Comparison of ENCODE assay signal across 15 cellular contexts in the genomic region with DNA sequence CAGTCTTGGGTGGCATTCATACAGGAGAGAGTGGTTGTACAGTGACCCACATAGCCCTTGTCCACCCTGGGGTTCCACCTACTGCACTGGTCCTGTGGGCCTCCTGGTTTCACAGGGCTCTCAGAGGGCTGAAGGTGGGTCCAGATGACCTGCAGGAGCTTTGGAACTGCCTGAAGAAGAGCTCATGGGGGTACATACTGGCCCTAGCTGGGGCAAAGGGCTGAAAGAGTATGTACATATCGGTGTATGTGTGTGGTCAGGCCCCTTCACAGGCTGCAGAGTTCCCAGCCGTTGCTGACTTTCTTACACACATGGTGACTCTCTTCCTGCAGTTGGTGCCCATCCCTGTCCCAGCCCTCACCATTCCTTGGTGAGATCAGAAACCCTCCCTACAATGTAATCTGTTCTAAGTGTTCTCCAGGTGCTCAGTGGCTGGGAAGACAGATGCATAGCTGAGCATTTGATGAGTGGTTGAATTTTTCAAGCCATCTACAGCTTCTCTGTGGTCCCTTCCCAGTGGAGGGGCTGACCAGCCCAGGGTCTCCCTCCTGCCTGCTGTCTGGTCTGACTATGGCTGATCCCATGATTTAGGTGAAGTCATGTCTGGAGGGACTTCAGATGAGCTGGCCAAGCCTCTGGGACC. TPM values are rescaled to one million over a fixed set of nuclear protein-coding genes. Genes with fewer than 3 reads are reported as not detected.
DNase-seq lines count a peak whose midpoint lies in the region; ATAC-seq, FAIRE-seq and TF ChIP-seq lines count a peak whose summit lies in the region.
"Had no signal": no experiment of that assay in that cellular context is flagged by ENCODE, and none has a peak within 500 bp of the region (broad histone marks: within the 10 kb centered on the region; RNA-seq: fewer than 3 reads in every experiment).

No MANE protein-coding gene starts in this region.

- TF ChIP-seq EP300 in K562 (IDR thresholded peaks at IDR 0.05; ENCODE audit: low read length): no peak

- H3K27me3 ChIP-seq in right cardiac atrium (ENCODE audit: control insufficient read depth, insufficient read depth) (no peaks in the 10 kb centered on the region), K562 (ENCODE audit: control insufficient read depth in 2 of 2, insufficient read depth in 2 of 2, low read length in 2 of 2) (no peaks in the 10 kb centered on the region), upper lobe of right lung (no peaks in the 10 kb centered on the region), A673 (replicated peaks; ENCODE audit: insufficient read depth, low read depth, low read length, poor library complexity) (no peaks in the 10 kb centered on the region), GM23248 (replicated peaks; ENCODE audit: insufficient read depth) (no peaks in the 10 kb centered on the region)
- H3K27me3 ChIP-seq: BE2C had no signal

- peak overlapping the region; percentile 7 for H3K27ac ChIP-seq in right cardiac atrium (ENCODE audit: low read length)
- H3K27ac ChIP-seq in K562 (ENCODE audit: extremely low read depth, low read depth, low read length): peak overlapping the region; percentile 97
- H3K27ac ChIP-seq in upper lobe of right lung: peak overlapping the region; percentile 44
- H3K27ac ChIP-seq in A673 (ENCODE audit: low read depth, low read length, poor library complexity, severe bottlenecking): no peak overlapping the region
- no peak overlapping the region for H3K27ac ChIP-seq in GM23248
- H3K27ac ChIP-seq: SK-N-MC had no signal

- peak overlapping the region; percentile 56 for H3K4me3 Mint-ChIP-seq in neural crest cell

- no peak for TF ChIP-seq POLR2A in K562 (conservative IDR thresholded peaks at IDR 0.05)

- H3K79me2 ChIP-seq in K562 (ENCODE audit: control insufficient read depth, insufficient read depth, low read length) (peaks cover 28% of the 10 kb centered on the region), GM23248 (ENCODE audit: insufficient read depth) (peaks cover 21% of the 10 kb centered on the region)

- H3K36me3 ChIP-seq in K562 (ENCODE audit: control insufficient read depth, insufficient read depth, low read length): peaks cover 17% of the 10 kb centered on the region
- peaks cover 11% of the 10 kb centered on the region for H3K36me3 ChIP-seq in upper lobe of right lung
- H3K36me3 ChIP-seq in A673 (ENCODE audit: insufficient read depth, low read length, poor library complexity, severe bottlenecking): no peaks in the 10 kb centered on the region
- no peaks in the 10 kb centered on the region for H3K36me3 ChIP-seq in GM23248 (ENCODE audit: low read depth)

- no peaks in the 10 kb centered on the region for H3K9me2 ChIP-seq in GM23248 (ENCODE audit: insufficient read depth)

- CTCF ChIA-PET in K562 (lab: Yijun Ruan, JAX; ENCODE audit: low intra/inter-chr PET ratio): no interaction called here
- CTCF ChIA-PET in A673 (lab: Charles Lee): no interaction called here

- H3K4me3 ChIP-seq in right cardiac atrium (ENCODE audit: low read length) (no peak overlapping the region), K562 (no peak overlapping the region), upper lobe of right lung (no peak overlapping the region), A673 (ENCODE audit: low read depth, low read length, poor library complexity, severe bottlenecking) (no peak overlapping the region), GM23248 (no peak overlapping the region)
- H3K4me3 ChIP-seq: SK-N-MC had no signal

- ATAC-seq in right cardiac atrium: no peak
- no peak for ATAC-seq in Right ventricle myocardium inferior
- no peak for ATAC-seq in K562
- ATAC-seq in upper lobe of right lung: no peak

- H3K4me2 ChIP-seq in K562 (ENCODE audit: insufficient read depth, low read length) (no peak overlapping the region), GM23248 (ENCODE audit: unreplicated experiment) (no peak overlapping the region)

- WGBS in right cardiac atrium: 82% methylated on average over 2 of the region's 2 CpGs
- WGBS in K562 (ENCODE audit: insufficient coverage, low coverage, missing lambda C conversion rate): 59% methylated on average over 2 of the region's 2 CpGs
- WGBS in GM23248 (ENCODE audit: low coverage in 1 of 2, low lambda C conversion rate in 2 of 2, missing lambda C conversion rate in 2 of 2), 2 experiments: 85% methylated on average over 2 of the region's 2 CpGs

- H3K4me1 Mint-ChIP-seq in neural crest cell: peaks cover 30% of the 10 kb centered on the region

- H3K27ac Mint-ChIP-seq in neural crest cell (ENCODE audit: unreplicated experiment): no peak overlapping the region

- no peak for TF ChIP-seq CTCF in K562 (IDR thresholded peaks at IDR 0.05 in 2 of 3, conservative IDR thresholded peaks at IDR 0.05 in 1 of 3; ENCODE audit: insufficient read depth in 2 of 3, low read depth in 1 of 3, low read length in 3 of 3)
- no peak for TF ChIP-seq CTCF in neural crest cell (conservative IDR thresholded peaks at IDR 0.05)
- no peak for TF ChIP-seq CTCF in upper lobe of right lung (IDR thresholded peaks at IDR 0.05)
- TF ChIP-seq CTCF in A673 (conservative IDR thresholded peaks at IDR 0.05; ENCODE audit: low read depth, low read length): no peak

- TF ChIP-seq RAD21 in K562 (CRISPR knock-in tag; conservative IDR thresholded peaks at IDR 0.05 in 1 of 2, IDR thresholded peaks at IDR 0.05 in 1 of 2): no peak

- intact Hi-C loops in right cardiac atrium (cut with DNase I): no loop called here
- intact Hi-C loops in Right ventricle myocardium inferior (cut with DNase I): no loop called here
- intact Hi-C loops in K562 (cut with micrococcal nuclease): no loop called here
- intact Hi-C loops in upper lobe of right lung (cut with DNase I): loop anchor here (10.0 kb wide), 1 partner anchor 152 kb away; a partner anchor contains a TSS
- intact Hi-C loops in A673 (cut with micrococcal nuclease; ENCODE audit: unreplicated experiment): no loop called here

- in situ Hi-C loops in K562 (cut with MboI) (no loop called here), GM23248 (cut with MboI) (no loop called here)

- DNase-seq in right cardiac atrium: no peak
- DNase-seq in Right ventricle myocardium inferior (ENCODE audit: missing footprints): no peak
- no peak for DNase-seq in K562 (ENCODE audit: extremely low read depth in 1 of 4, low spot score in 3 of 4)
- DNase-seq in neural crest cell (ENCODE audit: low read depth, low spot score): no peak
- DNase-seq in upper lobe of right lung: no peak
- DNase-seq in DMS79 treated with DMSO at 0.1 percent for 48 hours (lab: John Stamatoyannopoulos, UW): no peak
- DNase-seq in A673 (ENCODE audit: low spot score): no peak
- DNase-seq in GM23248: no peak
- DNase-seq: activated CD4-positive, CD25-positive, alpha-beta regulatory T cell treated with anti-CD3 and anti-CD28 coated beads, Interleukin-2, amount 50 U/mL, for 72 hours; aorta; BE2C; H9; IMR-90; NCI-H1694 had no signal

- POLR2A ChIA-PET in K562 (lab: Yijun Ruan, JAX) (interaction anchor here (0.6 to 0.8 kb wide), 3 partner anchors 15 to 18 kb away, joined by 3 to 4 read pairs (median 3); no protein-coding TSS in a partner anchor), A673 (lab: Charles Lee; ENCODE audit: low non-redundant PET) (no interaction called here)

- peak overlapping the region; percentile 15 to 97; a peak in 2 of 4 replicates for H3K9ac ChIP-seq in K562 (ENCODE audit: insufficient read depth in 1 of 2, low read depth in 2 of 2, low read length in 2 of 2)
- H3K9ac ChIP-seq in GM23248: no peak overlapping the region

- peaks cover 5% of the 10 kb centered on the region for H3K36me3 Mint-ChIP-seq in neural crest cell (ENCODE audit: low read depth)

- no peaks in the 10 kb centered on the region for H4K20me1 ChIP-seq in K562 (replicated peaks; ENCODE audit: control insufficient read depth, insufficient read depth, low read length)
- no peaks in the 10 kb centered on the region for H4K20me1 ChIP-seq in GM23248 (ENCODE audit: insufficient read depth)

- BruUV-seq in K562 (replicated peaks; lab: Mats Ljungman, UMichigan) (no TSS peak), A673 (replicated peaks; lab: Mats Ljungman, UMichigan) (no TSS peak)

- H3K27me3 Mint-ChIP-seq in neural crest cell (ENCODE audit: low read depth): no peaks in the 10 kb centered on the region

- peaks cover 15% of the 10 kb centered on the region for H3K4me1 ChIP-seq in right cardiac atrium (ENCODE audit: control insufficient read depth, insufficient read depth, low read length)
- peaks cover 59 to 62% of the 10 kb centered on the region in 2 experiments for H3K4me1 ChIP-seq in K562 (replicated peaks in 1 of 2; ENCODE audit: control insufficient read depth in 2 of 2, insufficient read depth in 2 of 2, low read length in 2 of 2)
- H3K4me1 ChIP-seq in upper lobe of right lung: peaks cover 74% of the 10 kb centered on the region
- peaks cover 8% of the 10 kb centered on the region for H3K4me1 ChIP-seq in A673 (ENCODE audit: insufficient read depth, low read length, poor library complexity, severe bottlenecking)
- H3K4me1 ChIP-seq in GM23248 (ENCODE audit: insufficient read depth): peaks cover 16% of the 10 kb centered on the region

- H2AFZ ChIP-seq in K562 (ENCODE audit: low read depth, low read length) (no peak overlapping the region), GM23248 (no peak overlapping the region)

- H3F3A ChIP-seq in GM23248 (ENCODE audit: insufficient read depth): peaks cover 20% of the 10 kb centered on the region

- H3K9me3 ChIP-seq in right cardiac atrium (ENCODE audit: control insufficient read depth, low read length) (no peaks in the 10 kb centered on the region), K562 (replicated peaks; ENCODE audit: control insufficient read depth, insufficient read depth, low read depth, low read length) (no peaks in the 10 kb centered on the region), upper lobe of right lung (no peaks in the 10 kb centered on the region), A673 (ENCODE audit: low read depth, low read length, poor library complexity, severe bottlenecking) (no peaks in the 10 kb centered on the region), GM23248 (ENCODE audit: low read depth) (no peaks in the 10 kb centered on the region)
- H3K9me3 ChIP-seq: BE2C had no signal

- H3K9me1 ChIP-seq in K562 (ENCODE audit: control insufficient read depth, insufficient read depth, low read length): peaks cover 2% of the 10 kb centered on the region

- no peaks in the 10 kb centered on the region for H3K9me3 Mint-ChIP-seq in neural crest cell

- FAIRE-seq in K562 (lab: Jason Lieb, UNC): no peak

RNA-seq across cellular contexts. Expression of a gene that starts 2.5 kb away (rescaled TPM):
- total RNA-seq in right cardiac atrium (10 to 100 TPM; 28.7 to 34.7 (median 33.6) TPM), Right ventricle myocardium inferior (23.7 TPM), K562 (2014; rRNA removed) (58.1 and 61.4 TPM in 2 replicates), K562 (2014; rRNA removed; fragmentation: Illumina TruSeq; extraction: Trizol) (56.9 and 65.9 TPM in 2 replicates), K562 (2015; rRNA removed; fragmentation: Illumina TruSeq; extraction: Trizol) (56.8 and 59.4 TPM in 2 replicates), K562 (2021) (86.7 and 98.4 TPM in 2 replicates), neural crest cell (64.9 and 71.7 TPM in 2 replicates), upper lobe of right lung (74.5 TPM), A673 (2021) (53.7 and 56.0 TPM in 2 replicates)
- polyA plus RNA-seq in right cardiac atrium (8.1 TPM), K562 (2011; rRNA removed) (70.7 and 96.9 TPM in 2 replicates), K562 (2014; fragmentation: Illumina TruSeq; extraction: Trizol) (55.3 and 63.6 TPM in 2 replicates), K562 (2014; fragmentation: Nextera tagmentation; extraction: Ambion mirVana) (10 to 100 TPM; 15.7 to 19.1 TPM), K562 (2014; rRNA removed) (47.3 and 54.8 TPM in 2 replicates), GM23248 (2016; fragmentation: Nextera tagmentation; extraction: Ambion mirVana) (10.2 and 12.3 TPM in 2 replicates)
- 152 and 242 TPM in 2 replicates for total RNA-seq in K562 (2011; cell fraction: chromatin; rRNA removed; ENCODE audit: low replicate concordance)
- total RNA-seq in K562 (2011; cell fraction: nucleolus; rRNA removed): 77.9 and 81.3 TPM in 2 replicates
- 116 and 142 TPM in 2 replicates for total RNA-seq in K562 (2011; cell fraction: nucleoplasm; rRNA removed)
- polyA plus RNA-seq in K562 (2011; cell fraction: cytosol; rRNA removed): 71.3 and 73.3 TPM in 2 replicates
- 58.7 and 63.9 TPM in 2 replicates for polyA plus RNA-seq in K562 (2011; cell fraction: nucleus; rRNA removed)
- polyA plus RNA-seq in K562 (2012): 31.9 and 42.7 TPM in 2 replicates
- 214 and 224 TPM in 2 replicates for polyA minus RNA-seq in K562 (2011; rRNA and poly(A)+ RNA removed)
- polyA minus RNA-seq in K562 (2011; cell fraction: cytosol; rRNA and poly(A)+ RNA removed): 65.3 and 93.0 TPM in 2 replicates
- polyA minus RNA-seq in K562 (2011; cell fraction: nucleus; rRNA and poly(A)+ RNA removed): 63.7 and 91.3 TPM in 2 replicates
- total RNA-seq in GM23248 (2014; rRNA removed; shearing (Covaris generic)): 14.2 and 17.5 TPM in 2 replicates

RNA-seq across cellular contexts. Expression of a gene that starts 59.6 kb away (rescaled TPM):
- total RNA-seq in right cardiac atrium (1 to 10 TPM; 5.1 to 9.5 (median 6.8) TPM), Right ventricle myocardium inferior (7.0 TPM), K562 (2014; rRNA removed) (22.3 and 22.5 TPM in 2 replicates), K562 (2014; rRNA removed; fragmentation: Illumina TruSeq; extraction: Trizol) (17.8 and 20.9 TPM in 2 replicates), K562 (2015; rRNA removed; fragmentation: Illumina TruSeq; extraction: Trizol) (21.5 and 22.5 TPM in 2 replicates), K562 (2021) (21.7 and 25.6 TPM in 2 replicates), neural crest cell (26.6 and 28.4 TPM in 2 replicates), upper lobe of right lung (11.2 TPM), A673 (2021) (19.7 and 23.5 TPM in 2 replicates)
- polyA plus RNA-seq in right cardiac atrium (4.3 TPM), K562 (2011; rRNA removed) (13.0 and 16.3 TPM in 2 replicates), K562 (2014; fragmentation: Illumina TruSeq; extraction: Trizol) (19.4 and 20.6 TPM in 2 replicates), K562 (2014; fragmentation: Nextera tagmentation; extraction: Ambion mirVana) (1 to 10 TPM; 5.8 to 9.3 TPM), K562 (2014; rRNA removed) (13.3 and 15.1 TPM in 2 replicates), GM23248 (2016; fragmentation: Nextera tagmentation; extraction: Ambion mirVana) (14.0 and 15.1 TPM in 2 replicates)
- 74.9 and 112 TPM in 2 replicates for total RNA-seq in K562 (2011; cell fraction: chromatin; rRNA removed; ENCODE audit: low replicate concordance)
- total RNA-seq in K562 (2011; cell fraction: nucleolus; rRNA removed): 54.5 and 61.7 TPM in 2 replicates
- total RNA-seq in K562 (2011; cell fraction: nucleoplasm; rRNA removed): 68.8 and 69.1 TPM in 2 replicates
- 16.5 and 19.6 TPM in 2 replicates for polyA plus RNA-seq in K562 (2011; cell fraction: cytosol; rRNA removed)
- 68.4 and 74.9 TPM in 2 replicates for polyA plus RNA-seq in K562 (2011; cell fraction: nucleus; rRNA removed)
- polyA plus RNA-seq in K562 (2012): 11.7 and 12.5 TPM in 2 replicates
- polyA minus RNA-seq in K562 (2011; rRNA and poly(A)+ RNA removed): 32.9 and 41.8 TPM in 2 replicates
- polyA minus RNA-seq in K562 (2011; cell fraction: cytosol; rRNA and poly(A)+ RNA removed): 10.8 and 20.7 TPM in 2 replicates
- 27.3 and 35.1 TPM in 2 replicates for polyA minus RNA-seq in K562 (2011; cell fraction: nucleus; rRNA and poly(A)+ RNA removed)
- total RNA-seq in GM23248 (2014; rRNA removed; shearing (Covaris generic)): 18.4 and 25.8 TPM in 2 replicates

RNA-seq across cellular contexts. Expression of a gene that starts 59.7 kb away (rescaled TPM):
- total RNA-seq in right cardiac atrium (1 to 10 TPM; 6.7 to 7.8 (median 7.4) TPM), Right ventricle myocardium inferior (7.5 TPM), K562 (2014; rRNA removed) (21.1 and 27.1 TPM in 2 replicates), K562 (2014; rRNA removed; fragmentation: Illumina TruSeq; extraction: Trizol) (13.0 and 13.1 TPM in 2 replicates), K562 (2015; rRNA removed; fragmentation: Illumina TruSeq; extraction: Trizol) (15.9 and 16.3 TPM in 2 replicates), K562 (2021) (22.5 and 24.5 TPM in 2 replicates), neural crest cell (12.5 and 13.3 TPM in 2 replicates), upper lobe of right lung (9.9 TPM), A673 (2021) (14.2 and 16.0 TPM in 2 replicates)
- polyA plus RNA-seq in right cardiac atrium (8.4 TPM), K562 (2011; rRNA removed) (17.6 and 21.9 TPM in 2 replicates), K562 (2014; fragmentation: Illumina TruSeq; extraction: Trizol) (13.7 and 15.5 TPM in 2 replicates), K562 (2014; fragmentation: Nextera tagmentation; extraction: Ambion mirVana) (1 to 10 TPM; 2.8 to 3.5 TPM), K562 (2014; rRNA removed) (24.5 and 28.7 TPM in 2 replicates), GM23248 (2016; fragmentation: Nextera tagmentation; extraction: Ambion mirVana) (8.3 and 9.0 TPM in 2 replicates)
- 9.9 and 32.8 TPM in 2 replicates for total RNA-seq in K562 (2011; cell fraction: chromatin; rRNA removed; ENCODE audit: low replicate concordance)
- 32.9 and 43.2 TPM in 2 replicates for total RNA-seq in K562 (2011; cell fraction: nucleolus; rRNA removed)
- total RNA-seq in K562 (2011; cell fraction: nucleoplasm; rRNA removed): 15.0 and 22.7 TPM in 2 replicates
- polyA plus RNA-seq in K562 (2011; cell fraction: cytosol; rRNA removed): 17.2 and 40.7 TPM in 2 replicates
- polyA plus RNA-seq in K562 (2011; cell fraction: nucleus; rRNA removed): 12.1 and 14.4 TPM in 2 replicates
- 13.7 and 14.7 TPM in 2 replicates for polyA plus RNA-seq in K562 (2012)
- polyA minus RNA-seq in K562 (2011; rRNA and poly(A)+ RNA removed): 14.8 and 17.9 TPM in 2 replicates
- polyA minus RNA-seq in K562 (2011; cell fraction: cytosol; rRNA and poly(A)+ RNA removed): 7.6 and 12.9 TPM in 2 replicates
- 15.3 and 25.1 TPM in 2 replicates for polyA minus RNA-seq in K562 (2011; cell fraction: nucleus; rRNA and poly(A)+ RNA removed)
- 8.8 and 9.7 TPM in 2 replicates for total RNA-seq in GM23248 (2014; rRNA removed; shearing (Covaris generic))

Comparison
In these comparisons a context has a peak if more than half of its experiments do, and no peak if none do; other contexts are left out.
1. H3K27ac ChIP-seq: peak in right cardiac atrium (single experiment), K562 (single experiment) and upper lobe of right lung (single experiment); none in A673 (single experiment) and GM23248 (single experiment).